Comparison of ENCODE assay signal across 8 cellular contexts in genomic region chr9:127980706-127981558, GRCh38. TPM values are rescaled to one million over a fixed set of nuclear protein-coding genes. Genes with fewer than 3 reads are reported as not detected.
DNase-seq lines count a peak whose midpoint lies in the region; ATAC-seq and TF ChIP-seq lines count a peak whose summit lies in the region.

Gene EEIG1, minus strand, starts transcription at chr9:127980989. Its CDS starts 852 bp downstream, at chr9:127980137.

- H3K27me3 ChIP-seq in adrenal gland, result no peaks in the 10 kb centered on the region
- peaks cover 0 to 7% (median 0%) of the 10 kb centered on the region in 7 donors for H3K27me3 ChIP-seq in heart right ventricle
- no peaks in the 10 kb centered on the region for H3K27me3 ChIP-seq in upper lobe of left lung

- in situ Hi-C loops in GM13977 (cut with MboI; ENCODE audit: low pct_unique_long_range_greater_than_20kb, low sequenced_read_pairs, unreplicated experiment), result no loop called here

- intact Hi-C loops in T-helper 1 cell treated with Interleukin-12 subunit alpha and Interleukin-12 subunit beta and Interleukin-4 antibody, amounts not matched to agents 30 ng/mL and 1 ng/mL, for 36 hours (cut with micrococcal nuclease), result loop anchor here (1.0 to 2.0 kb wide), 11 partner anchors 11 to 210 kb away; partner anchors contain the start of genes DPM2 and NAIF1
- intact Hi-C loops in adrenal gland (cut with DNase I) (no loop called here), heart right ventricle (cut with DNase I) (loop anchor here in 3 of 10 donors (2.0 to 5.0 kb wide), 2 partner anchors 34 to 38 kb away; no protein-coding TSS in a partner anchor), posterior vena cava (cut with DNase I) (loop anchor here in 1 of 2 donors (5.0 kb wide), 1 partner anchor 39 kb away; no protein-coding TSS in a partner anchor)

- TF ChIP-seq CTCF in GM13977 (IDR thresholded peaks at IDR 0.05; ENCODE audit: extremely low read depth, insufficient read depth, missing control alignments), result no peak
- no peak for TF ChIP-seq CTCF in adrenal gland (IDR thresholded peaks at IDR 0.05)
- no peak for TF ChIP-seq CTCF in heart right ventricle (IDR thresholded peaks at IDR 0.05)
- TF ChIP-seq CTCF in upper lobe of left lung (IDR thresholded peaks at IDR 0.05), result peak in 4 of 6 experiments; percentile 22 to 55 (median 36)

- H3K4me1 ChIP-seq in adrenal gland (replicated peaks in 1 of 2), result peaks cover 43 to 50% of the 10 kb centered on the region in 2 donors
- H3K4me1 ChIP-seq in heart right ventricle, result peaks cover 19 to 64% (median 50%) of the 10 kb centered on the region in 9 donors
- peaks cover 32 to 51% (median 48%) of the 10 kb centered on the region in 4 donors for H3K4me1 ChIP-seq in upper lobe of left lung

- 0 to 1% (median 1%) methylated on average over 20 to 93 of the region's 93 CpGs for WGBS in adrenal gland, 4 donors
- WGBS in heart right ventricle, 2 donors, result 0% methylated on average over 57 to 93 of the region's 93 CpGs
- WGBS in upper lobe of left lung, 2 donors, result 0 to 1% methylated on average over 26 to 39 of the region's 93 CpGs

- TF ChIP-seq EP300 in upper lobe of left lung (IDR thresholded peaks at IDR 0.05), result no peak

- peak; percentile 74 for ATAC-seq in HG02852 (IDR thresholded peaks at IDR 0.05; ENCODE audit: unreplicated experiment)
- ATAC-seq in heart right ventricle, result peak; percentile 94 to 97 (median 96)
- ATAC-seq in upper lobe of left lung (ENCODE audit: low FRiP score in 2 of 2), result peak; percentile 95 to 97

- H3K9me3 ChIP-seq in adrenal gland (replicated peaks in 1 of 3), result no peaks in the 10 kb centered on the region
- H3K9me3 ChIP-seq in heart right ventricle, result no peaks in the 10 kb centered on the region
- no peaks in the 10 kb centered on the region for H3K9me3 ChIP-seq in upper lobe of left lung

- peak within 1 kb of the TSS; percentile 33 to 95 (median 91) for H3K27ac ChIP-seq in adrenal gland
- peak within 1 kb of the TSS; percentile 52 to 94 (median 92) for H3K27ac ChIP-seq in heart right ventricle
- peak within 1 kb of the TSS; percentile 82 to 91 (median 88) for H3K27ac ChIP-seq in upper lobe of left lung

- TF ChIP-seq POLR2A in adrenal gland (IDR thresholded peaks at IDR 0.05), result peak; percentile 95 to 97
- peak in 3 of 4 donors; percentile 59 to 72 (median 66) for TF ChIP-seq POLR2A in upper lobe of left lung (IDR thresholded peaks at IDR 0.05)

- peak within 1 kb of the TSS; percentile 71 to 99 (median 84) for H3K4me3 ChIP-seq in adrenal gland
- H3K4me3 ChIP-seq in heart right ventricle, result peak within 1 kb of the TSS; percentile 60 to 97 (median 81)
- peak within 1 kb of the TSS; percentile 62 to 95 (median 82) for H3K4me3 ChIP-seq in upper lobe of left lung

- DNase-seq in GM13977 (ENCODE audit: low spot score), result peak; percentile 99
- peak; percentile 74 for DNase-seq in NCI-H146 treated with DMSO at 0.1 percent for 48 hours (lab: John Stamatoyannopoulos, UW; ENCODE audit: unreplicated experiment)
- peak; percentile 94 to 97 (median 95) for DNase-seq in adrenal gland
- DNase-seq in heart right ventricle, result peak; percentile 96 to 98
- DNase-seq in posterior vena cava (ENCODE audit: low spot score), result peak; percentile 99
- DNase-seq in upper lobe of left lung, result peak; percentile 96 to 100

- H3K36me3 ChIP-seq in adrenal gland (replicated peaks in 1 of 2) (no peaks in the 10 kb centered on the region), heart right ventricle (no peaks in the 10 kb centered on the region), upper lobe of left lung (no peaks in the 10 kb centered on the region)

RNA-seq across cellular contexts. Expression of gene EEIG1, which starts in this region (rescaled TPM):
- total RNA-seq in T-helper 1 cell treated with Interleukin-12 subunit alpha and Interleukin-12 subunit beta and Interleukin-4 antibody, amounts not matched to agents 30 ng/mL and 1 ng/mL, for 36 hours, result 175 and 186 TPM in 2 replicates
- total RNA-seq in adrenal gland (100 to 1,000 TPM in 2 of 8 donors, 10 to 100 TPM in 6; 35.6 to 179 (median 72.0) TPM), heart right ventricle (10 to 100 TPM; 11.1 to 33.5 (median 25.1) TPM), posterior vena cava (10 to 100 TPM; 54.3 to 56.9 TPM), upper lobe of left lung (10 to 100 TPM; 17.8 to 60.7 (median 48.0) TPM)
- polyA plus RNA-seq in adrenal gland (10 to 100 TPM; 24.5 to 49.5 (median 32.6) TPM), heart right ventricle (10 to 100 TPM in 1 of 2 donors, 1 to 10 TPM in 1; 6.7 to 13.0 TPM)

Comparison
In these comparisons a context has a peak if more than half of its experiments do, and no peak if none do; other contexts are left out.
1. Peak in every context shown above with its lines: DNase-seq, ATAC-seq, H3K4me3 ChIP-seq and H3K27ac ChIP-seq.
2. CTCF ChIP-seq: peak in upper lobe of left lung (4 of 6); none in GM13977 (single experiment), adrenal gland (0 of 6) and heart right ventricle (0 of 9).